9 cellular contexts compared by ENCODE assay signal in genomic region chr6:98769546-98769945, GRCh38.
DNase-seq lines count a peak whose midpoint lies in the region; ATAC-seq and TF ChIP-seq lines count a peak whose summit lies in the region.
"Had no signal": no experiment of that assay in that cellular context is flagged by ENCODE, and none has a peak within 500 bp of the region (broad histone marks: within the 10 kb centered on the region; RNA-seq: fewer than 3 reads in every experiment).

No MANE protein-coding gene starts in this region.

- H3K27me3 Mint-ChIP-seq in MCF 10A (ENCODE audit: insufficient read depth, unreplicated experiment): peaks cover 73% of the 10 kb centered on the region

- no peak overlapping the region for H3K4me2 ChIP-seq in GM23248 (ENCODE audit: unreplicated experiment)

- no peak for TF ChIP-seq POLR2A in breast epithelium (IDR thresholded peaks at IDR 0.05)

- WGBS in GM23248 (ENCODE audit: low coverage in 1 of 2, low lambda C conversion rate in 2 of 2, missing lambda C conversion rate in 2 of 2), 2 experiments: 55 to 71% methylated on average over 1 of the region's 1 CpG

- H3K4me1 ChIP-seq in breast epithelium (no peaks in the 10 kb centered on the region), GM23248 (ENCODE audit: insufficient read depth) (no peaks in the 10 kb centered on the region)

- no peak for ATAC-seq in HG03571 (IDR thresholded peaks at IDR 0.05; ENCODE audit: unreplicated experiment)

- TF ChIP-seq CTCF in MCF 10A (IDR thresholded peaks at IDR 0.05; ENCODE audit: unreplicated experiment) (peak; percentile 7), breast epithelium (IDR thresholded peaks at IDR 0.05) (no peak)

- H3K27ac ChIP-seq in breast epithelium (no peak overlapping the region), GM23248 (no peak overlapping the region)

- H3K4me3 ChIP-seq in breast epithelium (no peak overlapping the region), GM23248 (no peak overlapping the region)

- no peak overlapping the region for H2AFZ ChIP-seq in GM23248

- peaks cover under 1% of the 10 kb centered on the region for H3K4me1 Mint-ChIP-seq in MCF 10A (ENCODE audit: insufficient read depth, unreplicated experiment)
- H3K4me1 Mint-ChIP-seq: nephron had no signal

- H3K36me3 Mint-ChIP-seq in MCF 10A (ENCODE audit: insufficient read depth, unreplicated experiment): no peaks in the 10 kb centered on the region

- H3K79me2 ChIP-seq in GM23248 (ENCODE audit: insufficient read depth): no peaks in the 10 kb centered on the region

- H3K9me3 ChIP-seq in breast epithelium: no peaks in the 10 kb centered on the region
- no peaks in the 10 kb centered on the region for H3K9me3 ChIP-seq in GM23248 (ENCODE audit: low read depth)

- H3K9me2 ChIP-seq in GM23248 (ENCODE audit: insufficient read depth): no peaks in the 10 kb centered on the region

- POLR2A ChIA-PET in MCF 10A (lab: Yijun Ruan, JAX): no interaction called here

- H3K9ac ChIP-seq in GM23248: no peak overlapping the region

- no peak overlapping the region for H3K4me3 Mint-ChIP-seq in MCF 10A (ENCODE audit: unreplicated experiment)
- H3K4me3 Mint-ChIP-seq: nephron had no signal

- no peaks in the 10 kb centered on the region for H4K20me1 ChIP-seq in GM23248 (ENCODE audit: insufficient read depth)

- H3K27me3 ChIP-seq in breast epithelium (peaks cover 0 to 3% of the 10 kb centered on the region in 2 donors), GM23248 (replicated peaks; ENCODE audit: insufficient read depth) (no peaks in the 10 kb centered on the region; the same call in 1 of the 2 replicates)

- BruUV-seq in MCF 10A (replicated peaks; lab: Mats Ljungman, UMichigan): no TSS peak

- DNase-seq in MCF 10A (ENCODE audit: unreplicated experiment) (peak; percentile 47), breast epithelium (ENCODE audit: low spot score in 2 of 2) (no peak), HUDEP-2 (lab: John Stamatoyannopoulos, UW; ENCODE audit: unreplicated experiment in 76 of 76) (peak in 43 of 76 experiments; percentile 2 to 44 (median 15)), GM23248 (no peak), AG08396 (ENCODE audit: low spot score) (no peak)
- peak; percentile 11 for DNase-seq in activated naive CD4-positive, alpha-beta T cell treated with anti-CD3 and anti-CD28 coated beads, Interleukin-2, amount 50 U/mL, for 16 hours
- DNase-seq in stimulated activated CD4-positive, alpha-beta T cell treated with anti-CD3 and anti-CD28 coated beads, Interleukin-4, amount 100 ng/mL, for 1 hour: peak; percentile 2

- H3F3A ChIP-seq in GM23248 (ENCODE audit: insufficient read depth): no peaks in the 10 kb centered on the region

- H3K27ac Mint-ChIP-seq in MCF 10A (ENCODE audit: low read depth, unreplicated experiment): no peak overlapping the region
- H3K27ac Mint-ChIP-seq: nephron had no signal

- CTCF ChIA-PET in MCF 10A (lab: Yijun Ruan, JAX): interaction anchor here (1.5 kb wide), 1 partner anchor 350 kb away, joined by 4 read pairs; no protein-coding TSS in a partner anchor

- intact Hi-C loops in MCF 10A (cut with micrococcal nuclease) (loop anchor here (1.0 kb wide), 2 partner anchors 76 to 350 kb away; no protein-coding TSS in a partner anchor), breast epithelium (cut with DNase I; ENCODE audit: low total_unique reads) (no loop called here)

- in situ Hi-C loops in GM23248 (cut with MboI): no loop called here

- no peaks in the 10 kb centered on the region for H3K9me3 Mint-ChIP-seq in MCF 10A (ENCODE audit: unreplicated experiment)
- H3K9me3 Mint-ChIP-seq: nephron had no signal

- H3K36me3 ChIP-seq in breast epithelium (no peaks in the 10 kb centered on the region), GM23248 (ENCODE audit: low read depth) (no peaks in the 10 kb centered on the region)

Comparison
In these comparisons a context has a peak if more than half of its experiments do, and no peak if none do; other contexts are left out.
1. DNase-seq: peak in MCF 10A (single experiment), HUDEP-2 (43 of 76), activated naive CD4-positive, alpha-beta T cell treated with anti-CD3 and anti-CD28 coated beads, Interleukin-2, amount 50 U/mL, for 16 hours (single experiment) and stimulated activated CD4-positive, alpha-beta T cell treated with anti-CD3 and anti-CD28 coated beads, Interleukin-4, amount 100 ng/mL, for 1 hour (single experiment); none in breast epithelium (0 of 2), GM23248 (single experiment) and AG08396 (single experiment).